ENCODE assay signal across 8 cellular contexts in the genomic region with DNA sequence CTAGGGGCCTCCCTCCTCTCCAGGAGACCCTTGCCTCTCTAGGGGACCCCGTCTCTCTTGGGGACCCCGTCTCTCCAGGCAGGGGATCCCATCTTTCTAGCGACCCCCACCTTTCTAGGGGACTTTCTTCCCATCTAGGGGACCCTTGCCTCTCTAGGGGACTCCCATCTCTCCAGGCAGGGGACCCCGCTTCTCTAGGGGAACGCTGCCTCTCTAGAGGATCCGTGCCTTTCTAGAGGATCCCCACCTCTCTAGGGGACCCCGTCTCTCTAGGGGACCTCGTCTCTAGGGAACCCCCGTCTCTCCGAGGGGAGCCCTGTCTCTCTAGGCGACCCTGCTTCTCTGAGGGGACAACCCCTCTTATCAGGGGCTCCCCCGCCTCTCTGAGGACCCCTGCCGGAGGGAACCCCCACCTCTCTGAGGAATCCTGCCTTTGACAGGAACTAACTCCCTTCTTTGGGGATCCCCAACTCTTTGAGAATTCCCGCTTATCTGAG. TPM values are rescaled to one million over a fixed set of nuclear protein-coding genes. Genes with fewer than 3 reads are reported as not detected.
DNase-seq lines count a peak whose midpoint lies in the region; ATAC-seq and TF ChIP-seq lines count a peak whose summit lies in the region.

No MANE protein-coding gene starts in this region.

- H3K4me1 ChIP-seq in CD8-positive, alpha-beta T cell (ENCODE audit: insufficient read depth, low read length): peaks cover 56% of the 10 kb centered on the region
- peaks cover 54% of the 10 kb centered on the region for H3K4me1 ChIP-seq in OCI-LY7 (ENCODE audit: insufficient read depth, low read length, poor library complexity, severe bottlenecking)

- no peak for TF ChIP-seq CTCF in CD8-positive, alpha-beta T cell (IDR thresholded peaks at IDR 0.05)
- TF ChIP-seq CTCF in OCI-LY7 (conservative IDR thresholded peaks at IDR 0.05; ENCODE audit: low read length): peak; percentile 63
- TF ChIP-seq CTCF in neural crest cell (conservative IDR thresholded peaks at IDR 0.05): no peak

- H4K20me1 ChIP-seq in OCI-LY7 (ENCODE audit: insufficient read depth, low read length): peaks cover 6% of the 10 kb centered on the region; the same call in 1 of the 2 replicates

- peak overlapping the region; percentile 91 for H3K4me3 Mint-ChIP-seq in CD8-positive, alpha-beta T cell
- H3K4me3 Mint-ChIP-seq in dendritic cell treated with granulocyte-macrophage colony-stimulating factor and Interleukin-4, amounts not matched to agents 40 ng/mL and 50 ng/mL, for 4 days: peak overlapping the region; percentile 98
- H3K4me3 Mint-ChIP-seq in neural crest cell: peak overlapping the region; percentile 95

- DNase-seq in CD8-positive, alpha-beta T cell: peak in 2 of 7 experiments; percentile 22 to 27
- DNase-seq in OCI-LY7 (ENCODE audit: low spot score) (no peak), neural crest cell (ENCODE audit: low read depth, low spot score) (no peak), middle frontal gyrus (ENCODE audit: extremely low spot score, low spot score) (no peak), sciatic nerve (ENCODE audit: low spot score) (no peak), left colon (no peak)

- CTCF ChIA-PET in CD8-positive, alpha-beta T cell (lab: Charles Lee): no interaction called here
- CTCF ChIA-PET in OCI-LY7 (lab: Charles Lee; ENCODE audit: unreplicated experiment): no interaction called here

- no peak for ATAC-seq in CD8-positive, alpha-beta T cell
- ATAC-seq in sciatic nerve: no peak
- ATAC-seq in HG03520 (IDR thresholded peaks at IDR 0.05; ENCODE audit: unreplicated experiment): no peak
- no peak for ATAC-seq in left colon

- H3K27ac ChIP-seq in CD8-positive, alpha-beta T cell (ENCODE audit: low read depth, low read length): peak overlapping the region; percentile 71
- peak overlapping the region; percentile 72 for H3K27ac ChIP-seq in OCI-LY7 (ENCODE audit: low read depth, low read length, poor library complexity, severe bottlenecking)

- no peaks in the 10 kb centered on the region for H3K36me3 ChIP-seq in CD8-positive, alpha-beta T cell (ENCODE audit: insufficient read depth, low read length)
- H3K36me3 ChIP-seq in OCI-LY7 (ENCODE audit: insufficient read depth, low read length): no peaks in the 10 kb centered on the region

- H3K9me3 ChIP-seq in CD8-positive, alpha-beta T cell (ENCODE audit: low read length): no peaks in the 10 kb centered on the region
- H3K9me3 ChIP-seq in OCI-LY7 (ENCODE audit: low read length): no peaks in the 10 kb centered on the region

- peaks cover 3% of the 10 kb centered on the region for H3K36me3 Mint-ChIP-seq in CD8-positive, alpha-beta T cell
- H3K36me3 Mint-ChIP-seq in dendritic cell treated with granulocyte-macrophage colony-stimulating factor and Interleukin-4, amounts not matched to agents 40 ng/mL and 50 ng/mL, for 4 days (ENCODE audit: low read depth): peaks cover 48% of the 10 kb centered on the region
- no peaks in the 10 kb centered on the region for H3K36me3 Mint-ChIP-seq in neural crest cell (ENCODE audit: low read depth)

- no peaks in the 10 kb centered on the region for H3K27me3 ChIP-seq in CD8-positive, alpha-beta T cell (ENCODE audit: insufficient read depth, low read length)

- H2AFZ ChIP-seq in OCI-LY7 (ENCODE audit: low read length): peak overlapping the region; percentile 7; the same call in 1 of the 2 replicates

- H3K4me2 ChIP-seq in OCI-LY7 (ENCODE audit: low read length): peak overlapping the region; percentile 98

- no peaks in the 10 kb centered on the region for H3K27me3 Mint-ChIP-seq in CD8-positive, alpha-beta T cell (ENCODE audit: low read depth)
- H3K27me3 Mint-ChIP-seq in dendritic cell treated with granulocyte-macrophage colony-stimulating factor and Interleukin-4, amounts not matched to agents 40 ng/mL and 50 ng/mL, for 4 days: no peaks in the 10 kb centered on the region
- no peaks in the 10 kb centered on the region for H3K27me3 Mint-ChIP-seq in neural crest cell (ENCODE audit: low read depth)

- peak overlapping the region; percentile 98 for H3K4me3 ChIP-seq in CD8-positive, alpha-beta T cell (ENCODE audit: low read depth, low read length)
- H3K4me3 ChIP-seq in OCI-LY7 (ENCODE audit: low read depth, low read length, poor library complexity, severe bottlenecking): peak overlapping the region; percentile 94

- H3K4me1 Mint-ChIP-seq in CD8-positive, alpha-beta T cell (ENCODE audit: low read depth): peaks cover 51% of the 10 kb centered on the region
- H3K4me1 Mint-ChIP-seq in dendritic cell treated with granulocyte-macrophage colony-stimulating factor and Interleukin-4, amounts not matched to agents 40 ng/mL and 50 ng/mL, for 4 days (ENCODE audit: low read depth): peaks cover 78% of the 10 kb centered on the region
- peaks cover 43% of the 10 kb centered on the region for H3K4me1 Mint-ChIP-seq in neural crest cell

- no peaks in the 10 kb centered on the region for H3K9me3 Mint-ChIP-seq in CD8-positive, alpha-beta T cell
- no peaks in the 10 kb centered on the region for H3K9me3 Mint-ChIP-seq in dendritic cell treated with granulocyte-macrophage colony-stimulating factor and Interleukin-4, amounts not matched to agents 40 ng/mL and 50 ng/mL, for 4 days
- no peaks in the 10 kb centered on the region for H3K9me3 Mint-ChIP-seq in neural crest cell

- H3K79me2 ChIP-seq in OCI-LY7 (ENCODE audit: insufficient read depth, low read depth, low read length): peaks cover 49% of the 10 kb centered on the region; the same call in 1 of the 2 replicates

- intact Hi-C loops in CD8-positive, alpha-beta T cell (cut with DNase I, micrococcal nuclease): no loop called here
- intact Hi-C loops in OCI-LY7 (cut with micrococcal nuclease; ENCODE audit: unreplicated experiment) (loop anchor here (5.0 kb wide), 1 partner anchor 106 kb away; no protein-coding TSS in a partner anchor), sciatic nerve (cut with DNase I) (no loop called here), left colon (cut with DNase I, micrococcal nuclease) (no loop called here)
- intact Hi-C loops in dendritic cell treated with granulocyte-macrophage colony-stimulating factor and Interleukin-4, amounts not matched to agents 40 ng/mL and 50 ng/mL, for 4 days (cut with micrococcal nuclease): loop anchor here (2.0 kb wide), 1 partner anchor 20 kb away; no protein-coding TSS in a partner anchor

- no peaks in the 10 kb centered on the region for H3K9me2 ChIP-seq in OCI-LY7 (ENCODE audit: insufficient read depth, low read length)

- POLR2A ChIA-PET in CD8-positive, alpha-beta T cell (lab: Charles Lee): no interaction called here
- POLR2A ChIA-PET in OCI-LY7 (lab: Charles Lee): no interaction called here

- peak overlapping the region; percentile 86 for H3K27ac Mint-ChIP-seq in CD8-positive, alpha-beta T cell
- H3K27ac Mint-ChIP-seq in dendritic cell treated with granulocyte-macrophage colony-stimulating factor and Interleukin-4, amounts not matched to agents 40 ng/mL and 50 ng/mL, for 4 days: peak overlapping the region; percentile 98
- H3K27ac Mint-ChIP-seq in neural crest cell (ENCODE audit: unreplicated experiment): peak overlapping the region; percentile 92

- BruUV-seq in OCI-LY7 (replicated peaks; lab: Mats Ljungman, UMichigan): no TSS peak

RNA-seq across cellular contexts. Expression of a gene that starts 19.1 kb away (rescaled TPM):
- 100 to 1,000 TPM; 135 to 142 TPM for total RNA-seq in CD8-positive, alpha-beta T cell
- 62.8 and 73.4 TPM in 2 replicates for total RNA-seq in OCI-LY7 (2014; rRNA removed; shearing (Covaris generic))
- total RNA-seq in OCI-LY7 (2022): 126 and 156 TPM in 2 replicates
- 150 and 158 TPM in 2 replicates for total RNA-seq in neural crest cell
- 57.7 TPM for total RNA-seq in sciatic nerve
- 100 to 1,000 TPM; 104 to 135 TPM for total RNA-seq in left colon

Comparison
In these comparisons a context has a peak if more than half of its experiments do, and no peak if none do; other contexts are left out.
1. intact Hi-C loops: an anchor here in OCI-LY7 (5.0 kb wide) and dendritic cell treated with granulocyte-macrophage colony-stimulating factor and Interleukin-4, amounts not matched to agents 40 ng/mL and 50 ng/mL, for 4 days (2.0 kb wide); none called in CD8-positive, alpha-beta T cell, sciatic nerve and left colon.